In the genomic region with DNA sequence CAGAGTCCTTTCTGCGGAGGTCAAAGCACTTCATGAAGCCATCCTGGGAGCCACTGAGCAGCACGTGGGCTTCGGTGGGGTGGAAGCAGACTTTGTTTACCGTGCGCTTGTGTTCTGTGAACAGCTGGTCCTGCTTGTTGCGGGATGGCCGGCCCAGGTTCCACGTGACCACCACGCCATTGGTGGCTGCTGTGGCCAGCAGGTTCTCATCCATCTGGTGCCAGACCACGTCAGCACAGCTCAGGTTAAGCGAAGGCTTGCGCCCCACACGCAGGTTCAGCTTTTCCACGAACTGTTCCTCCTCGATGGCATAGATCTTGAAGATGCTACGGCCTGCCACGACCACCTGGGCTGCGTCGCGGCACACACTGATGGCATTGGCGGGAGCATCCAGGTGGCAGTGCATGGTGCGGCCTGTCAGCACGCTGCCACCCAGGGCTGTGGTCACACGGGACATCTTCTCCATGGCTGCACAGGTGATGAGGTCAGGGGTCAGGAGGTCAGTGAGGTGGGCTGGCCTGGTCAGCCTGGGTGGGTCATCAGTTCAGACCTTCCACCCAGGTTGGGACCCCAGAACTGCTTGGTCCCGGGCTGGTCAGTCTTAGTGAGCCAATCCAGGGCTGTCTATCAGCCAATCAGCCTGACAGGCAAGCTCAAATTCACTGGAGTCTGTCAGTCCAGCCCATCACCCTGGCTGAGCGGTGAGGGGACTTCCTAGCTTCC, we compare ENCODE assay signal across 8 cellular contexts. TPM values are rescaled to one million over a fixed set of nuclear protein-coding genes. Genes with fewer than 3 reads are reported as not detected.
DNase-seq lines count a peak whose midpoint lies in the region; ATAC-seq, FAIRE-seq and TF ChIP-seq lines count a peak whose summit lies in the region.

No MANE protein-coding gene starts in this region.

- H3K27me3 Mint-ChIP-seq in activated naive CD4-positive, alpha-beta T cell treated with anti-CD3 and anti-CD28 coated beads, Interleukin-2, amount 50 U/mL, for 24 hours, result no peaks in the 10 kb centered on the region

- no peak for TF ChIP-seq RAD21 in K562 (CRISPR knock-in tag; conservative IDR thresholded peaks at IDR 0.05 in 1 of 2, IDR thresholded peaks at IDR 0.05 in 1 of 2)

- peaks cover 15% of the 10 kb centered on the region for H3K4me1 Mint-ChIP-seq in activated naive CD4-positive, alpha-beta T cell treated with anti-CD3 and anti-CD28 coated beads, Interleukin-2, amount 50 U/mL, for 24 hours

- ATAC-seq in K562 (no peak; the same call in 2 of the 3 replicates), lung (ENCODE audit: insufficient read depth, low FRiP score) (no peak), upper lobe of left lung (ENCODE audit: low FRiP score in 2 of 2) (no peak), foreskin keratinocyte (no peak)

- H3K4me2 ChIP-seq in K562 (ENCODE audit: insufficient read depth, low read length), result peak overlapping the region; percentile 87

- TF ChIP-seq POLR2A in K562 (conservative IDR thresholded peaks at IDR 0.05), result no peak
- TF ChIP-seq POLR2A in upper lobe of left lung (IDR thresholded peaks at IDR 0.05), result no peak

- no peaks in the 10 kb centered on the region for H3K9me3 Mint-ChIP-seq in activated naive CD4-positive, alpha-beta T cell treated with anti-CD3 and anti-CD28 coated beads, Interleukin-2, amount 50 U/mL, for 24 hours

- TF ChIP-seq EP300 in K562 (IDR thresholded peaks at IDR 0.05; ENCODE audit: low read length) (no peak), upper lobe of left lung (IDR thresholded peaks at IDR 0.05) (no peak)

- H3K36me3 ChIP-seq in K562 (ENCODE audit: control insufficient read depth, insufficient read depth, low read length) (peaks cover 40% of the 10 kb centered on the region; the same call in 2 of the 3 replicates), lung (ENCODE audit: control insufficient read depth in 2 of 2, insufficient read depth in 2 of 2, low read length in 2 of 2) (peaks cover 0 to 16% of the 10 kb centered on the region in 2 donors), upper lobe of left lung (peaks cover 0 to 18% (median 5%) of the 10 kb centered on the region in 4 donors)

- POLR2A ChIA-PET in K562 (lab: Yijun Ruan, JAX), result interaction anchor here (0.6 to 1.3 kb wide), 5 partner anchors 8 to 471 kb away, joined by 3 to 10 read pairs (median 4); partner anchors contain the start of genes METRN and STUB1

- FAIRE-seq in K562 (lab: Jason Lieb, UNC), result peak; percentile 49

- no peak for DNase-seq in activated naive CD4-positive, alpha-beta T cell treated with Interleukin-2 at 50 U/mL for 16 hours
- no peak for DNase-seq in K562 (ENCODE audit: extremely low read depth in 1 of 4, low spot score in 3 of 4)
- DNase-seq in lung (ENCODE audit: low spot score), result no peak
- peak in 1 of 2 donors; percentile 68 for DNase-seq in upper lobe of left lung
- DNase-seq in foreskin keratinocyte, result no peak
- DNase-seq in activated effector memory CD4-positive, alpha-beta T cell treated with anti-CD3 and anti-CD28 coated beads, Interleukin-2, amount 50 U/mL, for 16 hours, result no peak
- no peak for DNase-seq in DMS79 treated with DMSO at 0.1 percent for 48 hours (lab: John Stamatoyannopoulos, UW)

- no peaks in the 10 kb centered on the region for H3K36me3 Mint-ChIP-seq in activated naive CD4-positive, alpha-beta T cell treated with anti-CD3 and anti-CD28 coated beads, Interleukin-2, amount 50 U/mL, for 24 hours

- peak overlapping the region; percentile 92 for H3K4me3 ChIP-seq in K562
- H3K4me3 ChIP-seq in lung, result peak overlapping the region; percentile 87
- H3K4me3 ChIP-seq in upper lobe of left lung, result peak overlapping the region; percentile 76 to 98 (median 79)

- H3K9me3 ChIP-seq in K562 (replicated peaks; ENCODE audit: control insufficient read depth, insufficient read depth, low read depth, low read length), result no peaks in the 10 kb centered on the region
- peaks cover 0 to 2% of the 10 kb centered on the region in 2 donors for H3K9me3 ChIP-seq in lung (ENCODE audit: control insufficient read depth in 2 of 2, insufficient read depth in 1 of 2, low read length in 1 of 2)
- H3K9me3 ChIP-seq in upper lobe of left lung, result no peaks in the 10 kb centered on the region

- H3K79me2 ChIP-seq in K562 (ENCODE audit: control insufficient read depth, insufficient read depth, low read length), result peaks cover 17% of the 10 kb centered on the region; the same call in 2 of the 3 replicates

- peak overlapping the region; percentile 95 for H3K4me3 Mint-ChIP-seq in activated naive CD4-positive, alpha-beta T cell treated with anti-CD3 and anti-CD28 coated beads, Interleukin-2, amount 50 U/mL, for 24 hours

- H4K20me1 ChIP-seq in K562 (replicated peaks; ENCODE audit: control insufficient read depth, insufficient read depth, low read length), result no peaks in the 10 kb centered on the region

- TF ChIP-seq CTCF in K562 (IDR thresholded peaks at IDR 0.05 in 2 of 3, conservative IDR thresholded peaks at IDR 0.05 in 1 of 3; ENCODE audit: insufficient read depth in 2 of 3, low read depth in 1 of 3, low read length in 3 of 3) (no peak), lung (IDR thresholded peaks at IDR 0.05; ENCODE audit: control extremely low read depth, extremely low read depth) (no peak), upper lobe of left lung (IDR thresholded peaks at IDR 0.05) (no peak), foreskin keratinocyte (conservative IDR thresholded peaks at IDR 0.05) (no peak)

- peak overlapping the region; percentile 94 to 98 for H3K9ac ChIP-seq in K562 (ENCODE audit: insufficient read depth in 1 of 2, low read depth in 2 of 2, low read length in 2 of 2)

- no peaks in the 10 kb centered on the region for H3K27me3 ChIP-seq in K562 (ENCODE audit: control insufficient read depth in 2 of 2, insufficient read depth in 2 of 2, low read length in 2 of 2)
- no peaks in the 10 kb centered on the region for H3K27me3 ChIP-seq in lung (ENCODE audit: control insufficient read depth, insufficient read depth)
- H3K27me3 ChIP-seq in upper lobe of left lung, result peaks cover 0 to 18% (median 12%) of the 10 kb centered on the region in 4 donors
- H3K27me3 ChIP-seq in foreskin keratinocyte, result peaks cover 28% of the 10 kb centered on the region

- CTCF ChIA-PET in K562 (lab: Yijun Ruan, JAX; ENCODE audit: low intra/inter-chr PET ratio), result no interaction called here

- H3K27ac ChIP-seq in K562 (ENCODE audit: extremely low read depth, low read depth, low read length), result peak overlapping the region; percentile 86
- H3K27ac ChIP-seq in lung (ENCODE audit: low read depth in 1 of 2, low read length in 1 of 2), result peak overlapping the region; percentile 84 to 91
- H3K27ac ChIP-seq in upper lobe of left lung, result peak overlapping the region; percentile 84 to 92 (median 86)
- H3K27ac ChIP-seq in foreskin keratinocyte, result no peak overlapping the region

- intact Hi-C loops in K562 (cut with micrococcal nuclease), result no loop called here

- in situ Hi-C loops in K562 (cut with MboI), result no loop called here

- no TSS peak for BruUV-seq in K562 (replicated peaks; lab: Mats Ljungman, UMichigan)

- H3K4me1 ChIP-seq in K562 (replicated peaks in 1 of 2; ENCODE audit: control insufficient read depth in 2 of 2, insufficient read depth in 2 of 2, low read length in 2 of 2) (peaks cover 5 to 84% of the 10 kb centered on the region in 2 experiments), lung (ENCODE audit: control insufficient read depth in 2 of 2, insufficient read depth in 2 of 2, low read length in 2 of 2) (peaks cover 5 to 25% of the 10 kb centered on the region in 2 donors), upper lobe of left lung (peaks cover 32 to 58% (median 45%) of the 10 kb centered on the region in 4 donors), foreskin keratinocyte (no peaks in the 10 kb centered on the region)

- H3K27ac Mint-ChIP-seq in activated naive CD4-positive, alpha-beta T cell treated with anti-CD3 and anti-CD28 coated beads, Interleukin-2, amount 50 U/mL, for 24 hours, result peak overlapping the region; percentile 93

- 78% methylated on average over 25 of the region's 26 CpGs for WGBS in K562 (ENCODE audit: insufficient coverage, low coverage, missing lambda C conversion rate)
- 84 to 86% methylated on average over 26 of the region's 26 CpGs for WGBS in lung, 2 donors
- WGBS in upper lobe of left lung, 2 donors, result 85 to 88% methylated on average over 11 to 24 of the region's 26 CpGs

- H2AFZ ChIP-seq in K562 (ENCODE audit: low read depth, low read length), result peak overlapping the region; percentile 88; the same call in 1 of the 2 replicates

- peaks cover 5% of the 10 kb centered on the region for H3K9me1 ChIP-seq in K562 (ENCODE audit: control insufficient read depth, insufficient read depth, low read length)

RNA-seq across cellular contexts. Expression of gene WDR24, which starts 0.9 kb away (rescaled TPM):
- total RNA-seq in K562 (2011; cell fraction: chromatin; rRNA removed; ENCODE audit: low replicate concordance), result 7.7 and 42.2 TPM in 2 replicates
- 40.7 and 45.1 TPM in 2 replicates for total RNA-seq in K562 (2011; cell fraction: nucleolus; rRNA removed)
- 14.7 and 16.8 TPM in 2 replicates for total RNA-seq in K562 (2011; cell fraction: nucleoplasm; rRNA removed)
- total RNA-seq in K562 (2014; rRNA removed) (4.8 and 5.3 TPM in 2 replicates), K562 (2014; rRNA removed; fragmentation: Illumina TruSeq; extraction: Trizol) (0.70 and 1.2 TPM in 2 replicates), K562 (2015; rRNA removed; fragmentation: Illumina TruSeq; extraction: Trizol) (3.4 and 5.1 TPM in 2 replicates), K562 (2021) (23.3 and 25.4 TPM in 2 replicates), lung (10 to 100 TPM in 1 of 2 donors, 1 to 10 TPM in 1; 8.1 to 16.3 TPM), upper lobe of left lung (10 to 100 TPM in 5 of 6 donors, 1 to 10 TPM in 1; 8.3 to 20.6 (median 14.3) TPM), foreskin keratinocyte (7.9 and 8.2 TPM in 2 replicates)
- polyA plus RNA-seq in K562 (2011; rRNA removed) (3.3 and 6.7 TPM in 2 replicates), K562 (2014; fragmentation: Illumina TruSeq; extraction: Trizol) (5.5 and 10.2 TPM in 2 replicates), K562 (2014; fragmentation: Nextera tagmentation; extraction: Ambion mirVana) (under 1 TPM; 0.08 to 0.11 TPM), K562 (2014; rRNA removed) (12.2 and 12.5 TPM in 2 replicates), lung (1 to 10 TPM; 8.1 to 9.8 TPM), foreskin keratinocyte (6.9 and 7.2 TPM in 2 replicates)
- polyA plus RNA-seq in K562 (2011; cell fraction: cytosol; rRNA removed), result 5.5 and 12.0 TPM in 2 replicates
- 36.7 and 65.7 TPM in 2 replicates for polyA plus RNA-seq in K562 (2011; cell fraction: nucleus; rRNA removed)
- 14.6 and 20.0 TPM in 2 replicates for polyA plus RNA-seq in K562 (2012)
- 2.7 and 3.3 TPM in 2 replicates for polyA minus RNA-seq in K562 (2011; rRNA and poly(A)+ RNA removed)
- polyA minus RNA-seq in K562 (2011; cell fraction: cytosol; rRNA and poly(A)+ RNA removed), result 7.6 and 11.2 TPM in 2 replicates
- 14.4 and 18.2 TPM in 2 replicates for polyA minus RNA-seq in K562 (2011; cell fraction: nucleus; rRNA and poly(A)+ RNA removed)

RNA-seq across cellular contexts. Expression of gene JMJD8, which starts 5.2 kb away (rescaled TPM):
- total RNA-seq in K562 (2011; cell fraction: chromatin; rRNA removed; ENCODE audit: low replicate concordance), result 18.2 and 82.3 TPM in 2 replicates
- 114 and 120 TPM in 2 replicates for total RNA-seq in K562 (2011; cell fraction: nucleolus; rRNA removed)
- 55.7 and 56.0 TPM in 2 replicates for total RNA-seq in K562 (2011; cell fraction: nucleoplasm; rRNA removed)
- 48.3 and 63.8 TPM in 2 replicates for total RNA-seq in K562 (2014; rRNA removed)
- total RNA-seq in K562 (2014; rRNA removed; fragmentation: Illumina TruSeq; extraction: Trizol), result 9.6 and 15.8 TPM in 2 replicates
- total RNA-seq in K562 (2015; rRNA removed; fragmentation: Illumina TruSeq; extraction: Trizol), result 28.3 and 29.3 TPM in 2 replicates
- total RNA-seq in K562 (2021), result 50.6 and 56.6 TPM in 2 replicates
- 22.2 and 33.4 TPM in 2 replicates for polyA plus RNA-seq in K562 (2011; rRNA removed)
- polyA plus RNA-seq in K562 (2011; cell fraction: cytosol; rRNA removed), result 35.0 and 78.3 TPM in 2 replicates
- polyA plus RNA-seq in K562 (2011; cell fraction: nucleus; rRNA removed), result 96.4 and 165 TPM in 2 replicates
- polyA plus RNA-seq in K562 (2012), result 52.6 and 67.7 TPM in 2 replicates
- polyA plus RNA-seq in K562 (2014; fragmentation: Illumina TruSeq; extraction: Trizol), result 43.3 and 47.9 TPM in 2 replicates
- 1 to 10 TPM; 1.2 to 2.3 TPM for polyA plus RNA-seq in K562 (2014; fragmentation: Nextera tagmentation; extraction: Ambion mirVana)
- 46.6 and 48.7 TPM in 2 replicates for polyA plus RNA-seq in K562 (2014; rRNA removed)
- 5.2 and 7.4 TPM in 2 replicates for polyA minus RNA-seq in K562 (2011; rRNA and poly(A)+ RNA removed)
- 16.1 and 16.5 TPM in 2 replicates for polyA minus RNA-seq in K562 (2011; cell fraction: cytosol; rRNA and poly(A)+ RNA removed)
- 65.4 and 66.1 TPM in 2 replicates for polyA minus RNA-seq in K562 (2011; cell fraction: nucleus; rRNA and poly(A)+ RNA removed)
- total RNA-seq in lung, result 10 to 100 TPM; 32.5 to 90.3 TPM
- polyA plus RNA-seq in lung, result 10 to 100 TPM; 48.4 to 67.5 TPM
- 100 to 1,000 TPM in 1 of 6 donors, 10 to 100 TPM in 5; 60.0 to 109 (median 65.5) TPM for total RNA-seq in upper lobe of left lung
- total RNA-seq in foreskin keratinocyte, result 42.3 and 45.9 TPM in 2 replicates
- 48.0 and 58.7 TPM in 2 replicates for polyA plus RNA-seq in foreskin keratinocyte

RNA-seq across cellular contexts. Expression of gene STUB1, which starts 9.1 kb away (rescaled TPM):
- total RNA-seq in K562 (2011; cell fraction: chromatin; rRNA removed; ENCODE audit: low replicate concordance), result 38.7 and 156 TPM in 2 replicates
- 192 and 203 TPM in 2 replicates for total RNA-seq in K562 (2011; cell fraction: nucleolus; rRNA removed)
- 62.0 and 88.9 TPM in 2 replicates for total RNA-seq in K562 (2011; cell fraction: nucleoplasm; rRNA removed)
- total RNA-seq in K562 (2014; rRNA removed), result 251 and 276 TPM in 2 replicates
- total RNA-seq in K562 (2014; rRNA removed; fragmentation: Illumina TruSeq; extraction: Trizol), result 65.4 and 88.2 TPM in 2 replicates
- total RNA-seq in K562 (2015; rRNA removed; fragmentation: Illumina TruSeq; extraction: Trizol), result 147 and 168 TPM in 2 replicates
- 191 and 213 TPM in 2 replicates for total RNA-seq in K562 (2021)
- polyA plus RNA-seq in K562 (2011; rRNA removed), result 114 TPM in 2 replicates
- 94.5 and 181 TPM in 2 replicates for polyA plus RNA-seq in K562 (2011; cell fraction: cytosol; rRNA removed)
- polyA plus RNA-seq in K562 (2011; cell fraction: nucleus; rRNA removed), result 195 and 305 TPM in 2 replicates
- 87.2 and 101 TPM in 2 replicates for polyA plus RNA-seq in K562 (2012)
- 152 and 188 TPM in 2 replicates for polyA plus RNA-seq in K562 (2014; fragmentation: Illumina TruSeq; extraction: Trizol)
- polyA plus RNA-seq in K562 (2014; fragmentation: Nextera tagmentation; extraction: Ambion mirVana), result 10 to 100 TPM; 10.6 to 27.7 TPM
- polyA plus RNA-seq in K562 (2014; rRNA removed), result 193 and 200 TPM in 2 replicates
- polyA minus RNA-seq in K562 (2011; rRNA and poly(A)+ RNA removed), result 22.1 and 33.0 TPM in 2 replicates
- 41.4 and 45.7 TPM in 2 replicates for polyA minus RNA-seq in K562 (2011; cell fraction: cytosol; rRNA and poly(A)+ RNA removed)
- polyA minus RNA-seq in K562 (2011; cell fraction: nucleus; rRNA and poly(A)+ RNA removed), result 57.6 and 61.8 TPM in 2 replicates
- total RNA-seq in lung, result 100 to 1,000 TPM in 1 of 2 donors, 10 to 100 TPM in 1; 58.8 to 131 TPM
- 100 to 1,000 TPM; 113 to 131 TPM for polyA plus RNA-seq in lung
- total RNA-seq in upper lobe of left lung, result 100 to 1,000 TPM; 101 to 186 (median 118) TPM
- 125 and 138 TPM in 2 replicates for total RNA-seq in foreskin keratinocyte
- polyA plus RNA-seq in foreskin keratinocyte, result 167 and 172 TPM in 2 replicates

RNA-seq across cellular contexts. Expression of gene RHBDL1, which starts 13.9 kb away (rescaled TPM):
- 4.0 and 18.2 TPM in 2 replicates for total RNA-seq in K562 (2011; cell fraction: chromatin; rRNA removed; ENCODE audit: low replicate concordance)
- total RNA-seq in K562 (2011; cell fraction: nucleolus; rRNA removed), result 16.8 and 19.9 TPM in 2 replicates
- 6.3 and 7.2 TPM in 2 replicates for total RNA-seq in K562 (2011; cell fraction: nucleoplasm; rRNA removed)
- total RNA-seq in K562 (2014; rRNA removed), result 2.7 and 3.9 TPM in 2 replicates
- 0.11 TPM in 1 of 2 replicates, not detected in the other for total RNA-seq in K562 (2014; rRNA removed; fragmentation: Illumina TruSeq; extraction: Trizol)
- 0.79 and 0.94 TPM in 2 replicates for total RNA-seq in K562 (2015; rRNA removed; fragmentation: Illumina TruSeq; extraction: Trizol)
- total RNA-seq in K562 (2021), result 3.6 and 4.0 TPM in 2 replicates
- 1.7 and 3.5 TPM in 2 replicates for polyA plus RNA-seq in K562 (2011; rRNA removed)
- 2.9 and 8.6 TPM in 2 replicates for polyA plus RNA-seq in K562 (2011; cell fraction: cytosol; rRNA removed)
- polyA plus RNA-seq in K562 (2011; cell fraction: nucleus; rRNA removed), result 36.3 and 53.0 TPM in 2 replicates
- polyA plus RNA-seq in K562 (2012), result 2.4 and 6.7 TPM in 2 replicates
- 0.55 and 1.1 TPM in 2 replicates for polyA plus RNA-seq in K562 (2014; fragmentation: Illumina TruSeq; extraction: Trizol)
- under 1 TPM in 1 of 2 experiments, not detected in 1; 0.03 TPM for polyA plus RNA-seq in K562 (2014; fragmentation: Nextera tagmentation; extraction: Ambion mirVana)
- 3.4 and 5.6 TPM in 2 replicates for polyA plus RNA-seq in K562 (2014; rRNA removed)
- 0.15 and 0.39 TPM in 2 replicates for polyA minus RNA-seq in K562 (2011; rRNA and poly(A)+ RNA removed)
- 1.2 TPM in 1 of 2 replicates, not detected in the other for polyA minus RNA-seq in K562 (2011; cell fraction: cytosol; rRNA and poly(A)+ RNA removed)
- 3.2 and 5.4 TPM in 2 replicates for polyA minus RNA-seq in K562 (2011; cell fraction: nucleus; rRNA and poly(A)+ RNA removed)
- total RNA-seq in lung, result 1 to 10 TPM in 1 of 2 donors, under 1 TPM in 1; 0.91 to 5.4 TPM
- polyA plus RNA-seq in lung, result 1 to 10 TPM in 1 of 2 donors, under 1 TPM in 1; 0.98 to 2.2 TPM
- 1 to 10 TPM in 2 of 6 donors, under 1 TPM in 3, not detected in 1; 0.59 to 2.1 (median 0.76) TPM for total RNA-seq in upper lobe of left lung
- 1.3 and 2.0 TPM in 2 replicates for total RNA-seq in foreskin keratinocyte
- 1.6 and 3.0 TPM in 2 replicates for polyA plus RNA-seq in foreskin keratinocyte

RNA-seq across cellular contexts. Expression of gene FBXL16, which starts 16.3 kb away (rescaled TPM):
- 1.6 and 5.3 TPM in 2 replicates for total RNA-seq in K562 (2011; cell fraction: chromatin; rRNA removed; ENCODE audit: low replicate concordance)
- total RNA-seq in K562 (2011; cell fraction: nucleolus; rRNA removed), result 3.7 and 4.2 TPM in 2 replicates
- total RNA-seq in K562 (2011; cell fraction: nucleoplasm; rRNA removed), result 2.3 and 2.7 TPM in 2 replicates
- total RNA-seq in K562 (2014; rRNA removed) (2.2 and 2.7 TPM in 2 replicates), K562 (2014; rRNA removed; fragmentation: Illumina TruSeq; extraction: Trizol) (0.54 and 1.4 TPM in 2 replicates), K562 (2015; rRNA removed; fragmentation: Illumina TruSeq; extraction: Trizol) (0.41 and 0.47 TPM in 2 replicates), K562 (2021) (6.0 and 8.2 TPM in 2 replicates), lung (1 to 10 TPM in 1 of 2 donors, under 1 TPM in 1; 0.14 to 7.4 TPM), upper lobe of left lung (1 to 10 TPM; 1.0 to 8.1 (median 4.1) TPM), foreskin keratinocyte (0.28 and 2.4 TPM in 2 replicates)
- polyA plus RNA-seq in K562 (2011; rRNA removed) (1.7 and 3.0 TPM in 2 replicates), K562 (2014; fragmentation: Illumina TruSeq; extraction: Trizol) (1.9 and 25.4 TPM in 2 replicates), K562 (2014; fragmentation: Nextera tagmentation; extraction: Ambion mirVana) (under 1 TPM; 0.21 to 0.37 TPM), K562 (2014; rRNA removed) (3.1 and 3.3 TPM in 2 replicates), lung (1 to 10 TPM in 1 of 2 donors, under 1 TPM in 1; 0.93 to 5.0 TPM), foreskin keratinocyte (0.32 and 0.91 TPM in 2 replicates)
- 2.6 and 10.1 TPM in 2 replicates for polyA plus RNA-seq in K562 (2011; cell fraction: cytosol; rRNA removed)
- polyA plus RNA-seq in K562 (2011; cell fraction: nucleus; rRNA removed), result 5.0 and 9.1 TPM in 2 replicates
- 5.3 and 7.9 TPM in 2 replicates for polyA plus RNA-seq in K562 (2012)
- polyA minus RNA-seq in K562 (2011; rRNA and poly(A)+ RNA removed), result 0.57 and 0.63 TPM in 2 replicates
- 3.6 and 6.4 TPM in 2 replicates for polyA minus RNA-seq in K562 (2011; cell fraction: cytosol; rRNA and poly(A)+ RNA removed)
- 1.5 and 2.0 TPM in 2 replicates for polyA minus RNA-seq in K562 (2011; cell fraction: nucleus; rRNA and poly(A)+ RNA removed)
